32 cellular contexts compared by ENCODE assay signal in genomic region chr15:40429068-40429707, GRCh38.
"Had no signal": no experiment of that assay in that cellular context is flagged by ENCODE, and none has a peak within 500 bp of the region (broad histone marks: within the 10 kb centered on the region; RNA-seq: fewer than 3 reads in every experiment).

No MANE protein-coding gene starts in this region.

- H3K27ac Mint-ChIP-seq: activated CD4-positive, alpha-beta memory T cell treated with anti-CD3 and anti-CD28 coated beads, Interleukin-2, amount 10 ng/mL, durations not matched to agents 7 days and 5 days; activated CD8-positive, alpha-beta memory T cell treated with anti-CD3 and anti-CD28 coated beads, Interleukin-2, amount 10 ng/mL, durations not matched to agents 7 days and 5 days; activated naive CD4-positive, alpha-beta T cell treated with anti-CD3 and anti-CD28 coated beads, Interleukin-2, amount 50 U/mL, for 24 hours; activated naive CD8-positive, alpha-beta T cell treated with anti-CD3 and anti-CD28 coated beads, Interleukin-2, amount 10 ng/mL, durations not matched to agents 7 days and 5 days; activated T-helper 2 cell treated with anti-CD3 and anti-CD28 coated beads, Interferon-gamma antibody, Interleukin-2, Interleukin-4, amounts not matched to agents 10 μg/mL and 5 μg/mL and 100 μg/mL, durations not matched to agents 14 hours and 24 hours and 36 hours had no signal

- H3K36me3 Mint-ChIP-seq: activated CD8-positive, alpha-beta memory T cell treated with anti-CD3 and anti-CD28 coated beads, Interleukin-2, amount 10 ng/mL, durations not matched to agents 7 days and 5 days had no signal

- H3K27ac ChIP-seq: body of pancreas, breast epithelium, Peyer's patch, VCaP had no signal

- H3K9me3 Mint-ChIP-seq: activated CD4-positive, alpha-beta memory T cell treated with anti-CD3 and anti-CD28 coated beads, Interleukin-2, amount 10 ng/mL, durations not matched to agents 7 days and 5 days; activated naive CD4-positive, alpha-beta T cell treated with anti-CD3 and anti-CD28 coated beads, Interleukin-2, amount 50 U/mL, for 24 hours; activated naive CD8-positive, alpha-beta T cell treated with anti-CD3 and anti-CD28 coated beads, Interleukin-2, amount 10 ng/mL, durations not matched to agents 7 days and 5 days; activated T-helper 2 cell treated with anti-CD3 and anti-CD28 coated beads, Interferon-gamma antibody, Interleukin-2, Interleukin-4, amounts not matched to agents 10 μg/mL and 5 μg/mL and 100 μg/mL, durations not matched to agents 14 hours and 24 hours and 36 hours had no signal

- H3K27me3 Mint-ChIP-seq: activated naive CD4-positive, alpha-beta T cell treated with anti-CD3 and anti-CD28 coated beads, Interleukin-2, amount 50 U/mL, for 24 hours; activated naive CD8-positive, alpha-beta T cell treated with anti-CD3 and anti-CD28 coated beads, Interleukin-2, amount 10 ng/mL, durations not matched to agents 7 days and 5 days had no signal

- H3K4me3 Mint-ChIP-seq: activated CD4-positive, alpha-beta memory T cell treated with anti-CD3 and anti-CD28 coated beads, Interleukin-2, amount 10 ng/mL, durations not matched to agents 7 days and 5 days; activated CD8-positive, alpha-beta memory T cell treated with anti-CD3 and anti-CD28 coated beads, Interleukin-2, amount 10 ng/mL, durations not matched to agents 7 days and 5 days; activated naive CD4-positive, alpha-beta T cell treated with anti-CD3 and anti-CD28 coated beads, Interleukin-2, amount 50 U/mL, for 24 hours; activated naive CD8-positive, alpha-beta T cell treated with anti-CD3 and anti-CD28 coated beads, Interleukin-2, amount 10 ng/mL, durations not matched to agents 7 days and 5 days had no signal

- H3K4me3 ChIP-seq: adrenal gland, body of pancreas, breast epithelium, Peyer's patch had no signal

- DNase-seq: activated CD4-positive, alpha-beta memory T cell treated with anti-CD3 and anti-CD28 coated beads, Interleukin-2, amount 10 ng/mL, durations not matched to agents 7 days and 5 days; activated CD4-positive, alpha-beta T cell treated with anti-CD3 and anti-CD28 coated beads for 1 hour; activated CD4-positive, alpha-beta T cell treated with anti-CD3 and anti-CD28 coated beads for 48 hours; activated CD4-positive, CD25-positive, alpha-beta regulatory T cell; activated CD8-positive, alpha-beta memory T cell treated with anti-CD3 and anti-CD28 coated beads for 24 hours; activated CD8-positive, alpha-beta memory T cell treated with anti-CD3 and anti-CD28 coated beads, Interleukin-2, amount 10 ng/mL, durations not matched to agents 7 days and 5 days; activated CD8-positive, alpha-beta memory T cell treated with anti-CD3 and anti-CD28 coated beads, Interleukin-2, amount 50 U/mL, for 48 hours; activated gamma-delta T cell; activated naive CD4-positive, alpha-beta T cell treated with Interleukin-2 at 50 U/mL for 16 hours; activated naive CD8-positive, alpha-beta T cell treated with anti-CD3 and anti-CD28 coated beads, Interleukin-2, amount 10 ng/mL, durations not matched to agents 7 days and 5 days; adrenal gland; body of pancreas; NCI-H1092 treated with DMSO at 0.1 percent for 48 hours; NCI-H1417; NCI-H187 treated with DMSO at 0.1 percent for 48 hours; NCI-H2081; NCI-H2171 treated with DMSO at 0.1 percent for 48 hours; NCI-H2227 treated with DMSO at 0.1 percent for 48 hours; NCI-H446; NCI-H510A treated with DMSO at 0.1 percent for 48 hours; NK-92 treated with Interleukin-12 subunit alpha and Interleukin-12 subunit beta, amount 100 ng/mL, for 24 hours; PC-3; RPMI8226; SIG-M5; T-helper 1 cell; T-helper 2 cell; T-helper 9 cell had no signal

- H3K36me3 ChIP-seq: adrenal gland, breast epithelium, Peyer's patch had no signal

- H3K4me1 ChIP-seq: body of pancreas, breast epithelium, Peyer's patch had no signal

- H3K4me1 Mint-ChIP-seq: activated CD4-positive, alpha-beta memory T cell treated with anti-CD3 and anti-CD28 coated beads, Interleukin-2, amount 10 ng/mL, durations not matched to agents 7 days and 5 days; activated CD8-positive, alpha-beta memory T cell treated with anti-CD3 and anti-CD28 coated beads, Interleukin-2, amount 10 ng/mL, durations not matched to agents 7 days and 5 days; activated naive CD4-positive, alpha-beta T cell treated with anti-CD3 and anti-CD28 coated beads, Interleukin-2, amount 50 U/mL, for 24 hours; activated naive CD8-positive, alpha-beta T cell treated with anti-CD3 and anti-CD28 coated beads, Interleukin-2, amount 10 ng/mL, durations not matched to agents 7 days and 5 days had no signal

- H3K27me3 ChIP-seq: adrenal gland, body of pancreas, breast epithelium, Peyer's patch had no signal

- ATAC-seq: activated CD8-positive, alpha-beta memory T cell treated with anti-CD3 and anti-CD28 coated beads, Interleukin-2, amount 10 ng/mL, durations not matched to agents 7 days and 5 days; body of pancreas had no signal

- H3K9me3 ChIP-seq: adrenal gland, body of pancreas, breast epithelium, Peyer's patch had no signal
